ENCODE assay signal across 15 cellular contexts in the genomic region with DNA sequence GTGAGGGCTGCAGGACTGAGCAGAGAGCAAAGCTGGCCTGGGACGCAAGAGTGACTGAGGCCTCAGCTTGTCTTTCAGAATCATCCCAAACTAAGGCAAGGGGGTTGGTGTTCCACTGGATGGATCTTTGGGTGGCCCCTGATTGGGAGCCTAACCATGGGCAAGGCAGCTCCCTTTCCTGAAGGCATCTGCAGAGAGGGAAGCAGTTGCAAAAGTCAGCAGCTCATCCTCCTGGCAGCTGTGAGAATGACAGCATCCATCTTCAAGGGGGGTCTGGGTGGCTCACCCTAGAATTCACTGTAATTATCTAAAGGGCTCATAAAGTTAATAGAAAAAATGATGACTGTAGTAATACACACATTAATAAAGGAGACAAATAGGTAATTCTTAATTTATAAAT. TPM values are rescaled to one million over a fixed set of nuclear protein-coding genes. Genes with fewer than 3 reads are reported as not detected.
DNase-seq lines count a peak whose midpoint lies in the region; ATAC-seq, FAIRE-seq and TF ChIP-seq lines count a peak whose summit lies in the region.
"Had no signal": no experiment of that assay in that cellular context is flagged by ENCODE, and none has a peak within 500 bp of the region (broad histone marks: within the 10 kb centered on the region; RNA-seq: fewer than 3 reads in every experiment).

No MANE protein-coding gene starts in this region.

- H2BK20ac ChIP-seq in H1 (ENCODE audit: low read length) = no peak overlapping the region

- no peaks in the 10 kb centered on the region for H3K27me3 Mint-ChIP-seq in MCF 10A (ENCODE audit: insufficient read depth, unreplicated experiment)
- H3K27me3 Mint-ChIP-seq in nephron progenitor cell (ENCODE audit: low read depth, poor library complexity) = no peaks in the 10 kb centered on the region

- no peak overlapping the region for H3K9ac ChIP-seq in H1 (replicated peaks in 1 of 4; ENCODE audit: extremely low read depth in 1 of 4, low read depth in 3 of 4, low read length in 3 of 4)
- no peak overlapping the region for H3K9ac ChIP-seq in neuronal stem cell (ENCODE audit: low read depth, low read length, poor library complexity)

- H3K4me3 ChIP-seq in breast epithelium (no peak overlapping the region), H1 (ENCODE audit: extremely low read depth in 1 of 4, insufficient read depth in 2 of 4, low read depth in 3 of 4, low read length in 4 of 4) (no peak overlapping the region), neuronal stem cell (ENCODE audit: low read length in 2 of 2) (no peak overlapping the region), body of pancreas (no peak overlapping the region)
- H3K4me3 ChIP-seq: SJCRH30, uterus had no signal

- WGBS in H1 (ENCODE audit: extremely low coverage in 1 of 2, insufficient coverage in 1 of 2, insufficient read length in 1 of 2, insufficient replicate concordance in 2 of 2, low coverage in 1 of 2, low lambda C conversion rate in 2 of 2, missing lambda C conversion rate in 1 of 2), 2 experiments = 87% methylated on average over 1 of the region's 1 CpG; no CpG with 5 or more reads in 1 of the 2 experiments
- no CpG with 5 or more reads among the region's 1 CpG for WGBS in neuronal stem cell (ENCODE audit: extremely low coverage in 2 of 2, insufficient read length in 2 of 2, insufficient replicate concordance in 1 of 2), 2 donors
- 83 to 100% methylated on average over 1 of the region's 1 CpG for WGBS in body of pancreas, 2 donors

- no peak overlapping the region for H3K18ac ChIP-seq in H1 (ENCODE audit: extremely low read depth, low read length)
- H3K18ac ChIP-seq in neuronal stem cell (ENCODE audit: low read length) = no peak overlapping the region

- H3K4me3 Mint-ChIP-seq in MCF 10A (ENCODE audit: unreplicated experiment) (no peak overlapping the region), nephron progenitor cell (no peak overlapping the region)
- H3K4me3 Mint-ChIP-seq: stimulated activated effector memory CD8-positive, alpha-beta T cell treated with anti-CD3 and anti-CD28 coated beads, Interleukin-12 subunit alpha, Interleukin-12 subunit beta, amount 100 ng/mL, for 72 hours had no signal

- FAIRE-seq in H1 (lab: Jason Lieb, UNC) = no peak

- H2AK5ac ChIP-seq in H1 (ENCODE audit: low read depth, low read length) (no peak overlapping the region), neuronal stem cell (ENCODE audit: low read depth, low read length) (no peak overlapping the region)

- no peaks in the 10 kb centered on the region for H3K9me3 ChIP-seq in breast epithelium
- H3K9me3 ChIP-seq in H1 (ENCODE audit: insufficient read depth in 2 of 2, low read depth in 1 of 2, low read length in 1 of 2) = no peaks in the 10 kb centered on the region
- no peaks in the 10 kb centered on the region for H3K9me3 ChIP-seq in neuronal stem cell (replicated peaks in 1 of 2; ENCODE audit: control insufficient read depth in 2 of 2, insufficient read depth in 1 of 2, low read depth in 1 of 2, low read length in 2 of 2)
- H3K9me3 ChIP-seq in body of pancreas = no peaks in the 10 kb centered on the region
- H3K9me3 ChIP-seq: SJCRH30, uterus had no signal

- H3K14ac ChIP-seq in H1 (ENCODE audit: insufficient read length) (no peak overlapping the region), neuronal stem cell (ENCODE audit: low read length) (no peak overlapping the region)

- no peak overlapping the region for H4K5ac ChIP-seq in H1 (ENCODE audit: insufficient read length, low read depth, low read length)

- no peaks in the 10 kb centered on the region for H4K20me1 ChIP-seq in H1 (replicated peaks in 1 of 2; ENCODE audit: control insufficient read depth in 1 of 2, insufficient read depth in 2 of 2, low read length in 2 of 2)

- TF ChIP-seq RAD21 in H1 (IDR thresholded peaks at IDR 0.05 in 1 of 2, conservative IDR thresholded peaks at IDR 0.05 in 1 of 2; ENCODE audit: low read depth in 2 of 2, low read length in 2 of 2) = peak; percentile 65 to 77

- H3K23me2 ChIP-seq in H1 (ENCODE audit: low read depth, low read length) = no peaks in the 10 kb centered on the region

- H2BK15ac ChIP-seq in H1 (ENCODE audit: low read length) = no peak overlapping the region
- H2BK15ac ChIP-seq in neuronal stem cell (ENCODE audit: low read length) = no peak overlapping the region

- H3K27me3 ChIP-seq in breast epithelium (no peaks in the 10 kb centered on the region), H1 (replicated peaks in 1 of 4; ENCODE audit: control insufficient read depth in 3 of 4, extremely low read depth in 1 of 4, insufficient read depth in 3 of 4, low read length in 3 of 4) (no peaks in the 10 kb centered on the region), neuronal stem cell (ENCODE audit: control insufficient read depth in 3 of 3, insufficient read depth in 3 of 3, low read depth in 1 of 3, low read length in 3 of 3) (no peaks in the 10 kb centered on the region), body of pancreas (no peaks in the 10 kb centered on the region)
- H3K27me3 ChIP-seq: SJCRH30, uterus had no signal

- H2BK12ac ChIP-seq in H1 (ENCODE audit: low read depth, low read length) (no peak overlapping the region), neuronal stem cell (ENCODE audit: low read length) (no peak overlapping the region)

- CTCF ChIA-PET in MCF 10A (lab: Yijun Ruan, JAX) = interaction anchor here (0.7 to 3.6 kb wide), 3 partner anchors 49 to 86 kb away, joined by 3 to 20 read pairs (median 3); no protein-coding TSS in a partner anchor
- CTCF ChIA-PET in H1 (lab: Charles Lee; ENCODE audit: partially characterized antibody) = interaction anchor here (0.6 to 2.3 kb wide), 10 partner anchors 8 to 141 kb away, joined by 3 to 12 read pairs (median 4); no protein-coding TSS in a partner anchor

- H3K79me1 ChIP-seq in H1 (ENCODE audit: low read depth, low read length) (no peaks in the 10 kb centered on the region), neuronal stem cell (ENCODE audit: low read depth, low read length) (no peaks in the 10 kb centered on the region)

- no peak overlapping the region for H2BK5ac ChIP-seq in H1 (ENCODE audit: low read depth, low read length)
- no peak overlapping the region for H2BK5ac ChIP-seq in neuronal stem cell (ENCODE audit: low read length)

- TF ChIP-seq POLR2A in breast epithelium (IDR thresholded peaks at IDR 0.05) = no peak
- TF ChIP-seq POLR2A in H1 (IDR thresholded peaks at IDR 0.05; ENCODE audit: control extremely low read depth in 1 of 2, low read depth in 2 of 2, low read length in 2 of 2) = no peak
- TF ChIP-seq POLR2A in body of pancreas (IDR thresholded peaks at IDR 0.05) = no peak

- H3K4ac ChIP-seq in H1 (replicated peaks; ENCODE audit: insufficient read length, low read depth, low read length) (no peak overlapping the region), neuronal stem cell (ENCODE audit: low read length) (no peak overlapping the region)

- H3K4me1 Mint-ChIP-seq in MCF 10A (ENCODE audit: insufficient read depth, unreplicated experiment) (peaks cover 16% of the 10 kb centered on the region), nephron progenitor cell (peaks cover 18% of the 10 kb centered on the region)
- H3K4me1 Mint-ChIP-seq: stimulated activated effector memory CD8-positive, alpha-beta T cell treated with anti-CD3 and anti-CD28 coated beads, Interleukin-12 subunit alpha, Interleukin-12 subunit beta, amount 100 ng/mL, for 72 hours had no signal

- no peaks in the 10 kb centered on the region for H3K79me2 ChIP-seq in H1 (ENCODE audit: control insufficient read depth in 1 of 2, insufficient read depth in 2 of 2, low read length in 2 of 2)

- BruUV-seq in MCF 10A (replicated peaks; lab: Mats Ljungman, UMichigan) = no TSS peak

- no peak overlapping the region for H3K4me2 ChIP-seq in H1 (ENCODE audit: insufficient read depth in 1 of 2, low read depth in 2 of 2, low read length in 2 of 2)
- H3K4me2 ChIP-seq in neuronal stem cell (ENCODE audit: insufficient read depth, low read length, poor library complexity, severe bottlenecking) = no peak overlapping the region

- H3K27ac Mint-ChIP-seq in MCF 10A (ENCODE audit: low read depth, unreplicated experiment) (no peak overlapping the region), nephron progenitor cell (no peak overlapping the region)
- H3K27ac Mint-ChIP-seq: stimulated activated effector memory CD8-positive, alpha-beta T cell treated with anti-CD3 and anti-CD28 coated beads, Interleukin-12 subunit alpha, Interleukin-12 subunit beta, amount 100 ng/mL, for 72 hours had no signal

- DNase-seq in MCF 10A (ENCODE audit: unreplicated experiment) (peak; percentile 36), breast epithelium (ENCODE audit: low spot score in 2 of 2) (no peak), NCI-H226 (peak; percentile 22), H1 (ENCODE audit: low read depth in 1 of 2, low spot score in 2 of 2) (no peak), neuronal stem cell (ENCODE audit: low spot score) (no peak), nephron progenitor cell (no peak), body of pancreas (no peak), COLO829 (ENCODE audit: low spot score) (no peak)
- DNase-seq: anterior cingulate cortex; NCI-H510A; SJCRH30; stimulated activated CD4-positive, alpha-beta T cell treated with anti-CD3 and anti-CD28 coated beads, Interleukin-2, amount 100 ng/mL, for 24 hours; uterus had no signal

- H3K36me3 ChIP-seq in breast epithelium (no peaks in the 10 kb centered on the region), H1 (ENCODE audit: control insufficient read depth in 2 of 4, insufficient read depth in 4 of 4, low read length in 3 of 4) (no peaks in the 10 kb centered on the region), neuronal stem cell (replicated peaks in 1 of 2; ENCODE audit: control insufficient read depth in 2 of 2, insufficient read depth in 2 of 2, low read length in 2 of 2) (no peaks in the 10 kb centered on the region), body of pancreas (replicated peaks in 1 of 2; ENCODE audit: insufficient read depth in 1 of 2, low read depth in 2 of 2) (no peaks in the 10 kb centered on the region)
- H3K36me3 ChIP-seq: SJCRH30, uterus had no signal

- H4K91ac ChIP-seq in H1 (replicated peaks; ENCODE audit: insufficient read length, low read length) (no peak overlapping the region), neuronal stem cell (ENCODE audit: low read depth, low read length, poor library complexity) (no peak overlapping the region)

- H3K4me1 ChIP-seq in breast epithelium = no peaks in the 10 kb centered on the region
- no peaks in the 10 kb centered on the region for H3K4me1 ChIP-seq in H1 (replicated peaks in 1 of 4; ENCODE audit: control insufficient read depth in 3 of 4, insufficient read depth in 4 of 4, low read length in 3 of 4)
- peaks cover 2 to 13% of the 10 kb centered on the region in 2 donors for H3K4me1 ChIP-seq in neuronal stem cell (ENCODE audit: control insufficient read depth in 2 of 2, insufficient read depth in 1 of 2, low read depth in 1 of 2, low read length in 2 of 2)
- H3K4me1 ChIP-seq in body of pancreas = no peaks in the 10 kb centered on the region
- H3K4me1 ChIP-seq: SJCRH30, uterus had no signal

- H4K8ac ChIP-seq in H1 (ENCODE audit: extremely low read depth, insufficient read depth, low read length) (no peak overlapping the region), neuronal stem cell (ENCODE audit: low read depth, low read length) (no peak overlapping the region)

- POLR2A ChIA-PET in MCF 10A (lab: Yijun Ruan, JAX) (interaction anchor here (0.9 to 1.6 kb wide), 3 partner anchors 11 to 49 kb away, joined by 4 to 10 read pairs (median 4); no protein-coding TSS in a partner anchor), H1 (lab: Charles Lee; ENCODE audit: partially characterized antibody) (interaction anchor here (0.7 kb wide), 1 partner anchor 47 kb away, joined by 3 read pairs; the partner anchor contains the start of gene PPP4R1)

- TF ChIP-seq CTCF in MCF 10A (IDR thresholded peaks at IDR 0.05; ENCODE audit: unreplicated experiment) (peak; percentile 27), breast epithelium (IDR thresholded peaks at IDR 0.05) (no peak), H1 (IDR thresholded peaks at IDR 0.05; ENCODE audit: control extremely low read depth in 1 of 3, insufficient read depth in 1 of 3, low read depth in 1 of 3, low read length in 3 of 3) (peak; percentile 35 to 53 (median 47)), nephron progenitor cell (IDR thresholded peaks at IDR 0.05) (no peak), body of pancreas (IDR thresholded peaks at IDR 0.05) (no peak)

- H2BK120ac ChIP-seq in H1 (replicated peaks; ENCODE audit: low read depth, low read length) (no peak overlapping the region), neuronal stem cell (ENCODE audit: low read depth, low read length) (no peak overlapping the region)

- no peak for TF ChIP-seq EP300 in H1 (IDR thresholded peaks at IDR 0.05; ENCODE audit: borderline replicate concordance in 1 of 2, low read depth in 2 of 2, low read length in 2 of 2)

- intact Hi-C loops in MCF 10A (cut with micrococcal nuclease) = no loop called here
- intact Hi-C loops in breast epithelium (cut with DNase I; ENCODE audit: low total_unique reads) = no loop called here
- intact Hi-C loops in body of pancreas (cut with DNase I) = no loop called here

- H3K9me3 Mint-ChIP-seq in MCF 10A (ENCODE audit: unreplicated experiment) (no peaks in the 10 kb centered on the region), nephron progenitor cell (peaks cover 9% of the 10 kb centered on the region)
- H3K9me3 Mint-ChIP-seq: stimulated activated effector memory CD8-positive, alpha-beta T cell treated with anti-CD3 and anti-CD28 coated beads, Interleukin-12 subunit alpha, Interleukin-12 subunit beta, amount 100 ng/mL, for 72 hours had no signal

- H2AFZ ChIP-seq in H1 (ENCODE audit: low read length) = no peak overlapping the region
- peak overlapping the region; percentile 3 for H2AFZ ChIP-seq in neuronal stem cell (ENCODE audit: low read length)

- no peak overlapping the region for H3K27ac ChIP-seq in breast epithelium
- no peak overlapping the region for H3K27ac ChIP-seq in H1 (ENCODE audit: low read depth, low read length)
- H3K27ac ChIP-seq in neuronal stem cell (replicated peaks; ENCODE audit: low read length) = no peak overlapping the region
- no peak overlapping the region for H3K27ac ChIP-seq in body of pancreas
- H3K27ac ChIP-seq: SJCRH30, uterus had no signal

- H3K23ac ChIP-seq in H1 (ENCODE audit: insufficient read length) (no peak overlapping the region), neuronal stem cell (ENCODE audit: low read depth, low read length, poor library complexity) (no peak overlapping the region)

- no peak overlapping the region for H3K56ac ChIP-seq in H1 (replicated peaks; ENCODE audit: insufficient read length, low read depth, low read length)

- no peak for ATAC-seq in body of pancreas
- ATAC-seq: activated CD4-positive, CD25-positive, alpha-beta regulatory T cell treated with anti-CD3 and anti-CD28 coated beads, Interleukin-2, amount 50 U/mL, for 24 hours; stimulated activated effector memory CD8-positive, alpha-beta T cell treated with anti-CD3 and anti-CD28 coated beads, Interleukin-12 subunit alpha, Interleukin-12 subunit beta, amount 100 ng/mL, for 72 hours had no signal

- H3K36me3 Mint-ChIP-seq in MCF 10A (ENCODE audit: insufficient read depth, unreplicated experiment) (no peaks in the 10 kb centered on the region), nephron progenitor cell (ENCODE audit: low read depth) (no peaks in the 10 kb centered on the region)
- H3K36me3 Mint-ChIP-seq: stimulated activated effector memory CD8-positive, alpha-beta T cell treated with anti-CD3 and anti-CD28 coated beads, Interleukin-12 subunit alpha, Interleukin-12 subunit beta, amount 100 ng/mL, for 72 hours had no signal

RNA-seq across cellular contexts. Expression of gene RAB31, which starts 46.5 kb away (rescaled TPM):
- 4.8 and 6.1 TPM in 2 replicates for total RNA-seq in MCF 10A (2022)
- total RNA-seq in breast epithelium = 100 to 1,000 TPM in 1 of 3 donors, 10 to 100 TPM in 2; 22.4 to 110 (median 32.4) TPM
- total RNA-seq in H1 (2021; fragmentation: NEBNext Ultra II Directional; extraction: Animal tissue kit (Norgen Biotek cat#: 25700)) = 39.3 and 40.9 TPM in 2 replicates
- polyA plus RNA-seq in H1 (2011; rRNA removed) = 15.2 TPM in 2 replicates
- polyA plus RNA-seq in H1 (2011; cell fraction: cytosol; rRNA removed) = 16.7 TPM
- polyA plus RNA-seq in H1 (2011; cell fraction: nucleus; rRNA removed) = 27.4 TPM
- polyA plus RNA-seq in H1 (2012, experiment 1 of 2) = 17.8 to 28.0 TPM (median 22.6 TPM) in 4 replicates
- polyA plus RNA-seq in H1 (2012, experiment 2 of 2) = 6.0 TPM
- polyA plus RNA-seq in H1 (2013, experiment 1 of 2) = 65.4 TPM
- 69.7 TPM for polyA plus RNA-seq in H1 (2013, experiment 2 of 2)
- 54.0 and 57.9 TPM in 2 replicates for polyA minus RNA-seq in H1 (2011; rRNA and poly(A)+ RNA removed)
- polyA minus RNA-seq in H1 (2011; cell fraction: cytosol; rRNA and poly(A)+ RNA removed) = 14.6 TPM
- 33.4 TPM for polyA minus RNA-seq in H1 (2011; cell fraction: nucleus; rRNA and poly(A)+ RNA removed)
- polyA plus RNA-seq in neuronal stem cell (2013, experiment 1 of 2) = 30.4 TPM
- polyA plus RNA-seq in neuronal stem cell (2013, experiment 2 of 2) = 34.5 TPM
- total RNA-seq in body of pancreas = 1 to 10 TPM; 4.3 to 8.0 TPM

RNA-seq across cellular contexts. Expression of gene PPP4R1, which starts 47.2 kb away (rescaled TPM):
- total RNA-seq in MCF 10A (2022) (88.0 and 109 TPM in 2 replicates), breast epithelium (100 to 1,000 TPM in 1 of 3 donors, 10 to 100 TPM in 2; 66.7 to 139 (median 93.4) TPM), body of pancreas (10 to 100 TPM; 46.4 to 73.5 TPM)
- 96.1 and 108 TPM in 2 replicates for total RNA-seq in H1 (2021; fragmentation: NEBNext Ultra II Directional; extraction: Animal tissue kit (Norgen Biotek cat#: 25700))
- polyA plus RNA-seq in H1 (2011; rRNA removed) = 59.6 and 67.4 TPM in 2 replicates
- 76.0 TPM for polyA plus RNA-seq in H1 (2011; cell fraction: cytosol; rRNA removed)
- 152 TPM for polyA plus RNA-seq in H1 (2011; cell fraction: nucleus; rRNA removed)
- polyA plus RNA-seq in H1 (2012, experiment 1 of 2) = 54.4 to 75.8 TPM (median 62.2 TPM) in 4 replicates
- 9.7 TPM for polyA plus RNA-seq in H1 (2012, experiment 2 of 2)
- 66.9 TPM for polyA plus RNA-seq in H1 (2013, experiment 1 of 2)
- polyA plus RNA-seq in H1 (2013, experiment 2 of 2) = 63.2 TPM
- 186 and 237 TPM in 2 replicates for polyA minus RNA-seq in H1 (2011; rRNA and poly(A)+ RNA removed)
- polyA minus RNA-seq in H1 (2011; cell fraction: cytosol; rRNA and poly(A)+ RNA removed) = 55.3 TPM
- polyA minus RNA-seq in H1 (2011; cell fraction: nucleus; rRNA and poly(A)+ RNA removed) = 133 TPM
- polyA plus RNA-seq in neuronal stem cell (2013, experiment 1 of 2) = 50.0 TPM
- 50.8 TPM for polyA plus RNA-seq in neuronal stem cell (2013, experiment 2 of 2)

Comparison
In these comparisons a context has a peak if more than half of its experiments do, and no peak if none do; other contexts are left out.
1. DNase-seq: peak in MCF 10A (single experiment) and NCI-H226 (single experiment); none in breast epithelium (0 of 2), H1 (0 of 2), neuronal stem cell (single experiment), nephron progenitor cell (single experiment), body of pancreas (0 of 4) and COLO829 (single experiment).
2. CTCF ChIP-seq: peak in MCF 10A (single experiment) and H1 (3 of 3); none in breast epithelium (0 of 3), nephron progenitor cell (single experiment) and body of pancreas (0 of 7).